Comparison of ENCODE assay signal across 8 cellular contexts in the genomic region with DNA sequence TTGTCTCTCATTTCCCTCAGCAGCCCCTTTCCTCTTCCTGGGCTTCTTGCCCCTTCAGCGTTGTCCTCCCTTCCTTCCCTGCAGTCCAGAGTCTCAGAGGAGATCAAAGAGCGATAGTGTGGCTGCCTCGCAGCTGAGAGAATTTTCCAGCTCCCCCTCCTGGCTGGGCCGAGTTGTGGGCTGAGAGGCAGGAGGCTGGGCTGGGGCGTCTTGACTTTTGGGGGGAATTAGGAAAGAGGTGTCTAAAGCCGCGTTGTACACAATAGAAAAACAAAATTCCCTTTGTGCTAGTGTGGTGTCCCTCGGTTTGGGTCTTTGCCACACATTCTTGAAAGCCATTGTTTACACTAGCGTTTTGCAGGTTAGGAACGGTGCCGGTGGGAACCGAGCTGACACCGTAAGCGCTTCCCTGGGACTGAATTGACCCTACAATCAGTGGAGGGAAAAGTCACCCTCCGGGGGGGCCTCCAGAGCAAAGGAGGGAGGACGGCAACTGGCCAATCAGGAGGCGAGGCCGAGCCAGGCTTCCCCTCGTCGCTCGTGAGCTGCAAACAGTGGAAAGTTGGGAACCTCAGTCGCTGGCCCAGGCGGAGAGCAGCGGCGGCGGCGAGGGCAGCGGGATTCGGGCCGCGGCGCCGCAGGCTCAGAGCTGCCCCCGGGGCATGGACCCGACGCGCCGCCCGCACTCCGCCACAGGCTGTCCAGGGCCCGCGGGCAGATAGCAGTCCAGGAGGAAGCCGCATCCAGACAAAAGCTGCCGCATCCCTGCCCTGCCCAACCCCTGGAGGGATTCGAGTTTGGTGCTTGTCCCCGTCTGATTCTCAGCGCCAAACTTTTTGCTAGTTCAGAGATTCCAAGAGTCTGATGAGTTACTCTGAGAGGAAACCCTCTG. TPM values are rescaled to one million over a fixed set of nuclear protein-coding genes. Genes with fewer than 3 reads are reported as not detected.
A peak's percentile ranks its signal among the peaks of the same experiment; 100 is the strongest.
DNase-seq lines count a peak whose midpoint lies in the region; ATAC-seq and TF ChIP-seq lines count a peak whose summit lies in the region.

A gene (plus strand): TSS at position 574 of the 892 bp plus-strand sequence. CDS start 389 bp downstream, outside the sequence.

- H4K91ac ChIP-seq in mesenchymal stem cell (ENCODE audit: low read length) = peak within 1 kb of the TSS; percentile 85

- peak within 1 kb of the TSS; percentile 92 for H3K4me2 ChIP-seq in mesenchymal stem cell (ENCODE audit: low read length, poor library complexity, severe bottlenecking)

- peak within 1 kb of the TSS; percentile 20 for H2AFZ ChIP-seq in mesenchymal stem cell (ENCODE audit: low read depth, low read length)

- H3K36me3 Mint-ChIP-seq in activated CD4-positive, alpha-beta T cell treated with anti-CD3 and anti-CD28 coated beads, Interleukin-2, amount 10 ng/mL, durations not matched to agents 24 days and 14 days (ENCODE audit: low read depth) = peaks cover 4% of the 10 kb centered on the region

- TF ChIP-seq CTCF in epithelial cell of proximal tubule (conservative IDR thresholded peaks at IDR 0.05; ENCODE audit: low read depth, low read length) (peak; percentile 62), subcutaneous adipose tissue (IDR thresholded peaks at IDR 0.05; ENCODE audit: low read depth) (no peak)

- H3K4me3 ChIP-seq in epithelial cell of proximal tubule (ENCODE audit: low read depth, low read length) (peak within 1 kb of the TSS; percentile 63), mesenchymal stem cell (ENCODE audit: insufficient read depth in 1 of 2, low read depth in 1 of 2, low read length in 2 of 2) (peak within 1 kb of the TSS; percentile 68 to 86)

- peak within 1 kb of the TSS; percentile 53 for H2AK5ac ChIP-seq in mesenchymal stem cell (ENCODE audit: low read length, severe bottlenecking)

- no peak for ATAC-seq in GM18511 (IDR thresholded peaks at IDR 0.05; ENCODE audit: unreplicated experiment)

- H3K27ac ChIP-seq in mesenchymal stem cell (ENCODE audit: low read length, poor library complexity, severe bottlenecking) = peak within 1 kb of the TSS; percentile 63

- peaks cover 0 to 9% of the 10 kb centered on the region in 2 experiments for H3K36me3 ChIP-seq in mesenchymal stem cell (ENCODE audit: control insufficient read depth in 1 of 2, insufficient read depth in 2 of 2, low read depth in 1 of 2, low read length in 2 of 2)

- intact Hi-C loops in activated CD4-positive, alpha-beta T cell treated with anti-CD3 and anti-CD28 coated beads, Interleukin-2, amount 10 ng/mL, durations not matched to agents 24 days and 14 days (cut with micrococcal nuclease) = no loop called here

- H2BK15ac ChIP-seq in mesenchymal stem cell (ENCODE audit: low read depth, poor library complexity, severe bottlenecking) = no peak within 1 kb of the TSS

- H2BK12ac ChIP-seq in mesenchymal stem cell (ENCODE audit: low read length in 2 of 2) = no peak within 1 kb of the TSS

- H3K27me3 Mint-ChIP-seq in activated CD4-positive, alpha-beta T cell treated with anti-CD3 and anti-CD28 coated beads, Interleukin-2, amount 10 ng/mL, durations not matched to agents 24 days and 14 days = peaks cover 59% of the 10 kb centered on the region

- H3K79me1 ChIP-seq in mesenchymal stem cell (replicated peaks; ENCODE audit: low read length, poor library complexity, severe bottlenecking) = peaks cover 8% of the 10 kb centered on the region

- WGBS in mesenchymal stem cell = under 1% methylated on average over 47 of the region's 47 CpGs

- peak within 1 kb of the TSS; percentile 95 for H3K9ac ChIP-seq in mesenchymal stem cell (ENCODE audit: low read length)

- DNase-seq in NCI-H748 (lab: John Stamatoyannopoulos, UW; ENCODE audit: unreplicated experiment) (peak; percentile 46), NCI-H748 treated with DMSO at 0.1 percent for 48 hours (lab: John Stamatoyannopoulos, UW) (no peak), NCI-H1694 (lab: John Stamatoyannopoulos, UW) (peak; percentile 25), epithelial cell of proximal tubule (ENCODE audit: low read depth) (no peak), mesenchymal stem cell (peak; percentile 83)
- DNase-seq in activated CD4-positive, alpha-beta T cell treated with anti-CD3 and anti-CD28 coated beads, Interleukin-2, amount 10 ng/mL, durations not matched to agents 24 days and 14 days = peak; percentile 63

- H3K9me3 Mint-ChIP-seq in activated CD4-positive, alpha-beta T cell treated with anti-CD3 and anti-CD28 coated beads, Interleukin-2, amount 10 ng/mL, durations not matched to agents 24 days and 14 days = peaks cover 18% of the 10 kb centered on the region

- H2BK5ac ChIP-seq in mesenchymal stem cell (ENCODE audit: low read depth, low read length, poor library complexity, severe bottlenecking) = peak within 1 kb of the TSS; percentile 46

- H3K27me3 ChIP-seq in mesenchymal stem cell (ENCODE audit: control insufficient read depth in 1 of 2, insufficient read depth in 1 of 2, low read length in 2 of 2) = no peaks in the 10 kb centered on the region

- peak within 1 kb of the TSS; percentile 70 to 98 for H3K18ac ChIP-seq in mesenchymal stem cell (ENCODE audit: low read depth in 1 of 2, low read length in 2 of 2)

- H2BK120ac ChIP-seq in mesenchymal stem cell (ENCODE audit: low read depth, low read length) = peak within 1 kb of the TSS; percentile 93

- peaks cover 11% of the 10 kb centered on the region for H3K4me1 Mint-ChIP-seq in activated CD4-positive, alpha-beta T cell treated with anti-CD3 and anti-CD28 coated beads, Interleukin-2, amount 10 ng/mL, durations not matched to agents 24 days and 14 days

- no peak within 1 kb of the TSS for H3K27ac Mint-ChIP-seq in activated CD4-positive, alpha-beta T cell treated with anti-CD3 and anti-CD28 coated beads, Interleukin-2, amount 10 ng/mL, durations not matched to agents 24 days and 14 days

- peaks cover 3% of the 10 kb centered on the region for H3K9me3 ChIP-seq in mesenchymal stem cell (ENCODE audit: control insufficient read depth, low read length)

- H3K4ac ChIP-seq in mesenchymal stem cell (ENCODE audit: low read depth in 1 of 2, low read length in 2 of 2) = peak within 1 kb of the TSS; percentile 47 to 79

- no peaks in the 10 kb centered on the region for H3K4me1 ChIP-seq in mesenchymal stem cell (ENCODE audit: control insufficient read depth, insufficient read depth, low read depth, low read length)

- H3K14ac ChIP-seq in mesenchymal stem cell (ENCODE audit: low read length in 2 of 2) = no peak within 1 kb of the TSS

- H3K23ac ChIP-seq in mesenchymal stem cell (ENCODE audit: low read length in 2 of 2) = peak within 1 kb of the TSS in 1 of 2 experiments; percentile 3

- H4K8ac ChIP-seq in mesenchymal stem cell (ENCODE audit: low read length) = peak within 1 kb of the TSS; percentile 91

- H3K4me3 Mint-ChIP-seq in activated CD4-positive, alpha-beta T cell treated with anti-CD3 and anti-CD28 coated beads, Interleukin-2, amount 10 ng/mL, durations not matched to agents 24 days and 14 days = peak within 1 kb of the TSS; percentile 76

RNA-seq across cellular contexts. Expression of the gene that starts here (rescaled TPM):
- total RNA-seq in activated CD4-positive, alpha-beta T cell treated with anti-CD3 and anti-CD28 coated beads, Interleukin-2, amount 10 ng/mL, durations not matched to agents 24 days and 14 days = not detected in 2 replicates
- 0.07 and 1.6 TPM in 2 replicates for total RNA-seq in epithelial cell of proximal tubule
- polyA plus RNA-seq in mesenchymal stem cell (2013, experiment 1 of 2) = 5.3 TPM
- 5.1 TPM for polyA plus RNA-seq in mesenchymal stem cell (2013, experiment 2 of 2)
- total RNA-seq in subcutaneous adipose tissue = 10 to 100 TPM in 3 of 4 donors, 1 to 10 TPM in 1; 9.2 to 15.1 (median 13.8) TPM

Comparison
In these comparisons a context has a peak if more than half of its experiments do, and no peak if none do; other contexts are left out.
1. DNase-seq: peak in NCI-H748 (single experiment), NCI-H1694 (single experiment) and mesenchymal stem cell (single experiment); none in NCI-H748 treated with DMSO at 0.1 percent for 48 hours (single experiment) and epithelial cell of proximal tubule (single experiment).
2. Peak in DNase-seq in activated CD4-positive, alpha-beta T cell treated with anti-CD3 and anti-CD28 coated beads, Interleukin-2, amount 10 ng/mL, durations not matched to agents 24 days and 14 days; RNA of the gene not detected or under 1 TPM.